1 cellular context compared by ENCODE assay signal in the genomic region with DNA sequence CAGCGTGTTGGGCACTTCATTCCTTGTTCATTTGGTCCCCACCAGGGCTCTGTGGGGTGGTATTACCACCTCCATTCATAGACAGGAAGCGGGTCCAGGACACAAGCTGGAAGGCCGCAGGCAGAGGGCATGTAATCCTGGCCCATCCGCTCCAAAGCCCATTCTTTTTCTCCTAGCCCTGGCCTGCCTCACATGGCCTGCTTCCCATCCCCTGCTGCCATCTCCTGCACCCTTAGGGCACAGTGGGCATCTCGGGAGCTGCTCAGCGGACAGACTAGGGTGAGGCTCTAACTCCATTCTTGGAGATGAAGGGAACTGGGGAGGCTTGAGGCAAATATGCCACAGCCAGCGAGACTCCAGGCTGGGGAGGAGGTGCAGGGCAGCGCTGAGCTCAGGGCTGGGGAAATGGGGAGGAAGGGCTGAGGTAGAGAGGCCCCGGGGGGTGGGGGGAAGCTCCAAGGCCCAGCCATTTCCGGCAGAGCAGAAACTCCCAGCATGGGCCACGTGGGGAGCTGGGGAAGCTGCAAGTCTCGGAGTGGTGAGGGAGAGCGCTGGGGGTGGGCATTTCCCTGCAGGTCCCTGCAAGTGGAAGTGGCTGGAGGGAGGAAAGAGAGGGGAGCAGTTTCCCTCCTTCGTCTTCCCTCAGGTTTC.
A peak's percentile ranks its signal among the peaks of the same experiment; 100 is the strongest.
TF ChIP-seq lines count a peak whose summit lies in the region.

No MANE protein-coding gene starts in this region.

TF ChIP-seq in K562, 482 proteins besides CTCF, POLR2A, EP300 and RAD21 (continued from another document):
- TF ChIP-seq, protein P1, sequence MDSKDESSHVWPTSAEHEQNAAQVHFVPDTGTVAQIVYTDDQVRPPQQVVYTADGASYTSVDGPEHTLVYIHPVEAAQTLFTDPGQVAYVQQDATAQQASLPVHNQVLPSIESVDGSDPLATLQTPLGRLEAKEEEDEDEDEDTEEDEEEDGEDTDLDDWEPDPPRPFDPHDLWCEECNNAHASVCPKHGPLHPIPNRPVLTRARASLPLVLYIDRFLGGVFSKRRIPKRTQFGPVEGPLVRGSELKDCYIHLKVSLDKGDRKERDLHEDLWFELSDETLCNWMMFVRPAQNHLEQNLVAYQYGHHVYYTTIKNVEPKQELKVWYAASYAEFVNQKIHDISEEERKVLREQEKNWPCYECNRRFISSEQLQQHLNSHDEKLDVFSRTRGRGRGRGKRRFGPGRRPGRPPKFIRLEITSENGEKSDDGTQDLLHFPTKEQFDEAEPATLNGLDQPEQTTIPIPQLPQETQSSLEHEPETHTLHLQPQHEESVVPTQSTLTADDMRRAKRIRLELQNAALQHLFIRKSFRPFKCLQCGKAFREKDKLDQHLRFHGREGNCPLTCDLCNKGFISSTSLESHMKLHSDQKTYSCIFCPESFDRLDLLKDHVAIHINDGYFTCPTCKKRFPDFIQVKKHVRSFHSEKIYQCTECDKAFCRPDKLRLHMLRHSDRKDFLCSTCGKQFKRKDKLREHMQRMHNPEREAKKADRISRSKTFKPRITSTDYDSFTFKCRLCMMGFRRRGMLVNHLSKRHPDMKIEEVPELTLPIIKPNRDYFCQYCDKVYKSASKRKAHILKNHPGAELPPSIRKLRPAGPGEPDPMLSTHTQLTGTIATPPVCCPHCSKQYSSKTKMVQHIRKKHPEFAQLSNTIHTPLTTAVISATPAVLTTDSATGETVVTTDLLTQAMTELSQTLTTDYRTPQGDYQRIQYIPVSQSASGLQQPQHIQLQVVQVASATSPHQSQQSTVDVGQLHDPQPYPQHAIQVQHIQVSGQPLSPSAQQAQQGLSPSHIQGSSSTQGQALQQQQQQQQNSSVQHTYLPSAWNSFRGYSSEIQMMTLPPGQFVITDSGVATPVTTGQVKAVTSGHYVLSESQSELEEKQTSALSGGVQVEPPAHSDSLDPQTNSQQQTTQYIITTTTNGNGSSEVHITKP (IDR thresholded peaks at IDR 0.05; ENCODE audit: partially characterized antibody), result peak; percentile 42
- TF ChIP-seq, protein P2, sequence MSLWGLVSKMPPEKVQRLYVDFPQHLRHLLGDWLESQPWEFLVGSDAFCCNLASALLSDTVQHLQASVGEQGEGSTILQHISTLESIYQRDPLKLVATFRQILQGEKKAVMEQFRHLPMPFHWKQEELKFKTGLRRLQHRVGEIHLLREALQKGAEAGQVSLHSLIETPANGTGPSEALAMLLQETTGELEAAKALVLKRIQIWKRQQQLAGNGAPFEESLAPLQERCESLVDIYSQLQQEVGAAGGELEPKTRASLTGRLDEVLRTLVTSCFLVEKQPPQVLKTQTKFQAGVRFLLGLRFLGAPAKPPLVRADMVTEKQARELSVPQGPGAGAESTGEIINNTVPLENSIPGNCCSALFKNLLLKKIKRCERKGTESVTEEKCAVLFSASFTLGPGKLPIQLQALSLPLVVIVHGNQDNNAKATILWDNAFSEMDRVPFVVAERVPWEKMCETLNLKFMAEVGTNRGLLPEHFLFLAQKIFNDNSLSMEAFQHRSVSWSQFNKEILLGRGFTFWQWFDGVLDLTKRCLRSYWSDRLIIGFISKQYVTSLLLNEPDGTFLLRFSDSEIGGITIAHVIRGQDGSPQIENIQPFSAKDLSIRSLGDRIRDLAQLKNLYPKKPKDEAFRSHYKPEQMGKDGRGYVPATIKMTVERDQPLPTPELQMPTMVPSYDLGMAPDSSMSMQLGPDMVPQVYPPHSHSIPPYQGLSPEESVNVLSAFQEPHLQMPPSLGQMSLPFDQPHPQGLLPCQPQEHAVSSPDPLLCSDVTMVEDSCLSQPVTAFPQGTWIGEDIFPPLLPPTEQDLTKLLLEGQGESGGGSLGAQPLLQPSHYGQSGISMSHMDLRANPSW (CRISPR knock-in tag; IDR thresholded peaks at IDR 0.05), result no peak
- no peak for TF ChIP-seq SRF (CRISPR knock-in tag; IDR thresholded peaks at IDR 0.05)
- no peak for TF ChIP-seq WHSC1 (IDR thresholded peaks at IDR 0.05; ENCODE audit: low read length)
- TF ChIP-seq CREB3 (tag; conservative IDR thresholded peaks at IDR 0.05; ENCODE audit: low read depth), result no peak
- TF ChIP-seq, protein P3, sequence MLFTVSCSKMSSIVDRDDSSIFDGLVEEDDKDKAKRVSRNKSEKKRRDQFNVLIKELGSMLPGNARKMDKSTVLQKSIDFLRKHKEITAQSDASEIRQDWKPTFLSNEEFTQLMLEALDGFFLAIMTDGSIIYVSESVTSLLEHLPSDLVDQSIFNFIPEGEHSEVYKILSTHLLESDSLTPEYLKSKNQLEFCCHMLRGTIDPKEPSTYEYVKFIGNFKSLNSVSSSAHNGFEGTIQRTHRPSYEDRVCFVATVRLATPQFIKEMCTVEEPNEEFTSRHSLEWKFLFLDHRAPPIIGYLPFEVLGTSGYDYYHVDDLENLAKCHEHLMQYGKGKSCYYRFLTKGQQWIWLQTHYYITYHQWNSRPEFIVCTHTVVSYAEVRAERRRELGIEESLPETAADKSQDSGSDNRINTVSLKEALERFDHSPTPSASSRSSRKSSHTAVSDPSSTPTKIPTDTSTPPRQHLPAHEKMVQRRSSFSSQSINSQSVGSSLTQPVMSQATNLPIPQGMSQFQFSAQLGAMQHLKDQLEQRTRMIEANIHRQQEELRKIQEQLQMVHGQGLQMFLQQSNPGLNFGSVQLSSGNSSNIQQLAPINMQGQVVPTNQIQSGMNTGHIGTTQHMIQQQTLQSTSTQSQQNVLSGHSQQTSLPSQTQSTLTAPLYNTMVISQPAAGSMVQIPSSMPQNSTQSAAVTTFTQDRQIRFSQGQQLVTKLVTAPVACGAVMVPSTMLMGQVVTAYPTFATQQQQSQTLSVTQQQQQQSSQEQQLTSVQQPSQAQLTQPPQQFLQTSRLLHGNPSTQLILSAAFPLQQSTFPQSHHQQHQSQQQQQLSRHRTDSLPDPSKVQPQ (CRISPR knock-in tag; IDR thresholded peaks at IDR 0.05; ENCODE audit: borderline replicate concordance), result no peak
- TF ChIP-seq, protein P4, sequence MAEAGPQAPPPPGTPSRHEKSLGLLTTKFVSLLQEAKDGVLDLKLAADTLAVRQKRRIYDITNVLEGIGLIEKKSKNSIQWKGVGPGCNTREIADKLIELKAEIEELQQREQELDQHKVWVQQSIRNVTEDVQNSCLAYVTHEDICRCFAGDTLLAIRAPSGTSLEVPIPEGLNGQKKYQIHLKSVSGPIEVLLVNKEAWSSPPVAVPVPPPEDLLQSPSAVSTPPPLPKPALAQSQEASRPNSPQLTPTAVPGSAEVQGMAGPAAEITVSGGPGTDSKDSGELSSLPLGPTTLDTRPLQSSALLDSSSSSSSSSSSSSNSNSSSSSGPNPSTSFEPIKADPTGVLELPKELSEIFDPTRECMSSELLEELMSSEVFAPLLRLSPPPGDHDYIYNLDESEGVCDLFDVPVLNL (CRISPR knock-in tag; IDR thresholded peaks at IDR 0.05; ENCODE audit: low read depth), result no peak
- TF ChIP-seq, protein P5, sequence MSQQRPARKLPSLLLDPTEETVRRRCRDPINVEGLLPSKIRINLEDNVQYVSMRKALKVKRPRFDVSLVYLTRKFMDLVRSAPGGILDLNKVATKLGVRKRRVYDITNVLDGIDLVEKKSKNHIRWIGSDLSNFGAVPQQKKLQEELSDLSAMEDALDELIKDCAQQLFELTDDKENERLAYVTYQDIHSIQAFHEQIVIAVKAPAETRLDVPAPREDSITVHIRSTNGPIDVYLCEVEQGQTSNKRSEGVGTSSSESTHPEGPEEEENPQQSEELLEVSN (IDR thresholded peaks at IDR 0.05; ENCODE audit: borderline replicate concordance in 1 of 2, extremely low read depth in 1 of 2, insufficient read depth in 1 of 2, insufficient read length in 1 of 2, low read depth in 1 of 2, low read length in 1 of 2, poor library complexity in 1 of 2, severe bottlenecking in 1 of 2), result peak; percentile 15 to 61
- TF ChIP-seq, protein P6, sequence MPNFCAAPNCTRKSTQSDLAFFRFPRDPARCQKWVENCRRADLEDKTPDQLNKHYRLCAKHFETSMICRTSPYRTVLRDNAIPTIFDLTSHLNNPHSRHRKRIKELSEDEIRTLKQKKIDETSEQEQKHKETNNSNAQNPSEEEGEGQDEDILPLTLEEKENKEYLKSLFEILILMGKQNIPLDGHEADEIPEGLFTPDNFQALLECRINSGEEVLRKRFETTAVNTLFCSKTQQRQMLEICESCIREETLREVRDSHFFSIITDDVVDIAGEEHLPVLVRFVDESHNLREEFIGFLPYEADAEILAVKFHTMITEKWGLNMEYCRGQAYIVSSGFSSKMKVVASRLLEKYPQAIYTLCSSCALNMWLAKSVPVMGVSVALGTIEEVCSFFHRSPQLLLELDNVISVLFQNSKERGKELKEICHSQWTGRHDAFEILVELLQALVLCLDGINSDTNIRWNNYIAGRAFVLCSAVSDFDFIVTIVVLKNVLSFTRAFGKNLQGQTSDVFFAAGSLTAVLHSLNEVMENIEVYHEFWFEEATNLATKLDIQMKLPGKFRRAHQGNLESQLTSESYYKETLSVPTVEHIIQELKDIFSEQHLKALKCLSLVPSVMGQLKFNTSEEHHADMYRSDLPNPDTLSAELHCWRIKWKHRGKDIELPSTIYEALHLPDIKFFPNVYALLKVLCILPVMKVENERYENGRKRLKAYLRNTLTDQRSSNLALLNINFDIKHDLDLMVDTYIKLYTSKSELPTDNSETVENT (CRISPR knock-in tag; IDR thresholded peaks at IDR 0.05), result no peak
- TF ChIP-seq ZBTB2 (IDR thresholded peaks at IDR 0.05), result no peak
- no peak for TF ChIP-seq ZBTB17 (CRISPR knock-in tag; IDR thresholded peaks at IDR 0.05)
- TF ChIP-seq STAT5A (IDR thresholded peaks at IDR 0.05; ENCODE audit: borderline replicate concordance, low read length), result no peak
- TF ChIP-seq RBM14 (IDR thresholded peaks at IDR 0.05; ENCODE audit: borderline replicate concordance, insufficient read depth, low read depth, low read length), result no peak
- no peak for TF ChIP-seq KLF16 (IDR thresholded peaks at IDR 0.05)
- TF ChIP-seq GABPB1 (CRISPR knock-in tag; IDR thresholded peaks at IDR 0.05), result 0 out of 2 replicates have a peak, but pooled peaks have one; percentile 26
- TF ChIP-seq ZNF592 (IDR thresholded peaks at IDR 0.05), result no peak
- no peak for TF ChIP-seq ZNF140 (CRISPR knock-in tag; IDR thresholded peaks at IDR 0.05)
- TF ChIP-seq NR0B1 (IDR thresholded peaks at IDR 0.05; ENCODE audit: partially characterized antibody), result no peak
- TF ChIP-seq PHF21A (IDR thresholded peaks at IDR 0.05; ENCODE audit: borderline replicate concordance, low read depth), result no peak
- no peak for TF ChIP-seq SMAD2 (IDR thresholded peaks at IDR 0.05; ENCODE audit: low read depth, low read length)
